ENCODE assay signal across 19 cellular contexts in genomic region chr4:3724319-3725231, GRCh38. TPM values are rescaled to one million over a fixed set of nuclear protein-coding genes. Genes with fewer than 3 reads are reported as not detected.
DNase-seq lines count a peak whose midpoint lies in the region; ATAC-seq and TF ChIP-seq lines count a peak whose summit lies in the region.
"Had no signal": no experiment of that assay in that cellular context is flagged by ENCODE, and none has a peak within 500 bp of the region (broad histone marks: within the 10 kb centered on the region; RNA-seq: fewer than 3 reads in every experiment).

No MANE protein-coding gene starts in this region.

- peak overlapping the region; percentile 28 for H3K4me2 ChIP-seq in parathyroid adenoma (ENCODE audit: low read length)

- no peak overlapping the region for H3K4me3 Mint-ChIP-seq in chondrocyte (ENCODE audit: unreplicated experiment)
- H3K4me3 Mint-ChIP-seq: activated CD4-positive, alpha-beta T cell treated with anti-CD3 and anti-CD28 coated beads, Interleukin-2, amount 10 ng/mL, durations not matched to agents 7 days and 5 days; activated naive CD8-positive, alpha-beta T cell; HFFc6 had no signal

- peaks cover 6% of the 10 kb centered on the region for H3K4me1 Mint-ChIP-seq in chondrocyte (ENCODE audit: low read depth)
- H3K4me1 Mint-ChIP-seq: activated CD4-positive, alpha-beta T cell treated with anti-CD3 and anti-CD28 coated beads, Interleukin-2, amount 10 ng/mL, durations not matched to agents 7 days and 5 days had no signal

- H3K9ac ChIP-seq in HUES6 (ENCODE audit: low read length) = no peak overlapping the region
- H3K9ac ChIP-seq in parathyroid adenoma = no peak overlapping the region

- no peaks in the 10 kb centered on the region for H3K9me3 ChIP-seq in HUES6 (ENCODE audit: control insufficient read depth, insufficient read depth, low read depth, low read length)
- H3K9me3 ChIP-seq in parathyroid adenoma (ENCODE audit: control insufficient read depth, low read length) = no peaks in the 10 kb centered on the region
- peaks cover 0 to 5% (median 0%) of the 10 kb centered on the region in 4 donors for H3K9me3 ChIP-seq in upper lobe of left lung
- H3K9me3 ChIP-seq: neutrophil, sigmoid colon had no signal

- peaks cover 39% of the 10 kb centered on the region for H3K4me1 ChIP-seq in HUES6 (ENCODE audit: control insufficient read depth, insufficient read depth, low read length)
- H3K4me1 ChIP-seq in parathyroid adenoma = no peaks in the 10 kb centered on the region
- H3K4me1 ChIP-seq in upper lobe of left lung = peaks cover 0 to 8% (median 0%) of the 10 kb centered on the region in 4 donors
- H3K4me1 ChIP-seq: sigmoid colon had no signal

- H3K27me3 ChIP-seq in HUES6 (ENCODE audit: control insufficient read depth, insufficient read depth, low read length) (peaks cover 48% of the 10 kb centered on the region), parathyroid adenoma (ENCODE audit: control insufficient read depth, insufficient read depth, low read length) (peaks cover 10% of the 10 kb centered on the region), upper lobe of left lung (peaks cover 0 to 31% (median 3%) of the 10 kb centered on the region in 4 donors)

- H3K9me3 Mint-ChIP-seq in chondrocyte (ENCODE audit: low read depth) = no peaks in the 10 kb centered on the region
- H3K9me3 Mint-ChIP-seq: activated CD4-positive, alpha-beta T cell treated with anti-CD3 and anti-CD28 coated beads, Interleukin-2, amount 10 ng/mL, durations not matched to agents 7 days and 5 days; HFFc6 had no signal

- H3K79me2 ChIP-seq in parathyroid adenoma = no peaks in the 10 kb centered on the region

- ATAC-seq in upper lobe of left lung (ENCODE audit: low FRiP score in 2 of 2) = no peak
- no peak for ATAC-seq in SK-N-SH treated with all-trans-retinoic acid at 6 μM for 48 hours

- DNase-seq in NCI-H82 (lab: John Stamatoyannopoulos, UW) (peak; percentile 38), NCI-H82 treated with DMSO at 0.1 percent for 48 hours (lab: John Stamatoyannopoulos, UW; ENCODE audit: unreplicated experiment) (no peak), caudate nucleus (lab: John Stamatoyannopoulos, UW) (peak in 15 of 61 donors; percentile 18 to 59 (median 43)), upper lobe of left lung (no peak), chondrocyte (ENCODE audit: low spot score) (no peak)
- DNase-seq: activated CD4-positive, alpha-beta T cell treated with anti-CD3 and anti-CD28 coated beads, Interleukin-2, amount 10 ng/mL, durations not matched to agents 7 days and 5 days; esophagus squamous epithelium; glutamatergic neuron; HFFc6; midbrain; SIG-M5; sigmoid colon; stimulated activated CD4-positive, alpha-beta T cell treated with anti-CD3 and anti-CD28 coated beads, Interleukin-2, amount 100 ng/mL, for 24 hours; T1000 had no signal

- TF ChIP-seq EP300 in upper lobe of left lung (IDR thresholded peaks at IDR 0.05) = no peak

- peaks cover 31% of the 10 kb centered on the region for H3K27me3 Mint-ChIP-seq in chondrocyte (ENCODE audit: low read depth)

- TF ChIP-seq POLR2A in upper lobe of left lung (IDR thresholded peaks at IDR 0.05) = no peak

- no peak overlapping the region for H2AFZ ChIP-seq in parathyroid adenoma

- H3K4me3 ChIP-seq in HUES6 (ENCODE audit: low read depth, low read length) (peak overlapping the region; percentile 44), parathyroid adenoma (ENCODE audit: low read depth, low read length) (no peak overlapping the region), upper lobe of left lung (no peak overlapping the region)
- H3K4me3 ChIP-seq: esophagus squamous epithelium, sigmoid colon had no signal

- H3K27ac Mint-ChIP-seq in chondrocyte (ENCODE audit: unreplicated experiment) = no peak overlapping the region
- H3K27ac Mint-ChIP-seq: activated CD4-positive, alpha-beta T cell treated with anti-CD3 and anti-CD28 coated beads, Interleukin-2, amount 10 ng/mL, durations not matched to agents 7 days and 5 days; activated naive CD8-positive, alpha-beta T cell; HFFc6 had no signal

- H3K36me3 ChIP-seq in HUES6 (ENCODE audit: control insufficient read depth, insufficient read depth, low read length) (no peaks in the 10 kb centered on the region), parathyroid adenoma (ENCODE audit: control insufficient read depth, insufficient read depth, low read length) (no peaks in the 10 kb centered on the region), upper lobe of left lung (no peaks in the 10 kb centered on the region)
- H3K36me3 ChIP-seq: esophagus squamous epithelium, neutrophil, sigmoid colon had no signal

- WGBS in upper lobe of left lung, 2 donors = 14 to 17% methylated on average over 31 to 44 of the region's 44 CpGs

- no peaks in the 10 kb centered on the region for H3K36me3 Mint-ChIP-seq in chondrocyte (ENCODE audit: low read depth)
- H3K36me3 Mint-ChIP-seq: activated naive CD8-positive, alpha-beta T cell had no signal

- no peak for TF ChIP-seq CTCF in parathyroid adenoma (IDR thresholded peaks at IDR 0.05)
- no peak for TF ChIP-seq CTCF in upper lobe of left lung (IDR thresholded peaks at IDR 0.05)
- no peak for TF ChIP-seq CTCF in chondrocyte (IDR thresholded peaks at IDR 0.05)

- H3K27ac ChIP-seq in HUES6 (ENCODE audit: low read depth, low read length) = no peak overlapping the region
- H3K27ac ChIP-seq in caudate nucleus (ENCODE audit: low read depth, low read length) = peak overlapping the region; percentile 26
- no peak overlapping the region for H3K27ac ChIP-seq in parathyroid adenoma
- no peak overlapping the region for H3K27ac ChIP-seq in upper lobe of left lung
- H3K27ac ChIP-seq: esophagus squamous epithelium, neutrophil, sigmoid colon had no signal

TF ChIP-seq in SK-N-SH treated with all-trans-retinoic acid at 6 μM for 48 hours, 23 proteins besides CTCF, POLR2A, EP300 and RAD21:
- no peak for TF ChIP-seq ZFP3 (CRISPR knock-in tag; IDR thresholded peaks at IDR 0.05)
- TF ChIP-seq ZNF70 (CRISPR knock-in tag; IDR thresholded peaks at IDR 0.05) = no peak
- no peak for TF ChIP-seq GLIS3 (CRISPR knock-in tag; IDR thresholded peaks at IDR 0.05)
- no peak for TF ChIP-seq CSDC2 (CRISPR knock-in tag; IDR thresholded peaks at IDR 0.05)
- no peak for TF ChIP-seq ZC3H10 (CRISPR knock-in tag; IDR thresholded peaks at IDR 0.05)
- TF ChIP-seq TSHZ2 (CRISPR knock-in tag; IDR thresholded peaks at IDR 0.05) = no peak
- TF ChIP-seq ZNF8 (CRISPR knock-in tag; IDR thresholded peaks at IDR 0.05) = no peak
- TF ChIP-seq BACH2 (CRISPR knock-in tag; IDR thresholded peaks at IDR 0.05; ENCODE audit: borderline replicate concordance) = no peak

RNA-seq across cellular contexts. Expression of gene ADRA2C, which starts 41.6 kb away (rescaled TPM):
- total RNA-seq in upper lobe of left lung (1 to 10 TPM; 1.2 to 6.3 (median 2.2) TPM), chondrocyte (0.99 to 1.6 TPM (median 1.5 TPM) in 3 replicates)
- total RNA-seq: activated CD4-positive, alpha-beta T cell treated with anti-CD3 and anti-CD28 coated beads, Interleukin-2, amount 10 ng/mL, durations not matched to agents 7 days and 5 days had no signal
